ENCODE assay signal across 1 cellular context in the genomic region with DNA sequence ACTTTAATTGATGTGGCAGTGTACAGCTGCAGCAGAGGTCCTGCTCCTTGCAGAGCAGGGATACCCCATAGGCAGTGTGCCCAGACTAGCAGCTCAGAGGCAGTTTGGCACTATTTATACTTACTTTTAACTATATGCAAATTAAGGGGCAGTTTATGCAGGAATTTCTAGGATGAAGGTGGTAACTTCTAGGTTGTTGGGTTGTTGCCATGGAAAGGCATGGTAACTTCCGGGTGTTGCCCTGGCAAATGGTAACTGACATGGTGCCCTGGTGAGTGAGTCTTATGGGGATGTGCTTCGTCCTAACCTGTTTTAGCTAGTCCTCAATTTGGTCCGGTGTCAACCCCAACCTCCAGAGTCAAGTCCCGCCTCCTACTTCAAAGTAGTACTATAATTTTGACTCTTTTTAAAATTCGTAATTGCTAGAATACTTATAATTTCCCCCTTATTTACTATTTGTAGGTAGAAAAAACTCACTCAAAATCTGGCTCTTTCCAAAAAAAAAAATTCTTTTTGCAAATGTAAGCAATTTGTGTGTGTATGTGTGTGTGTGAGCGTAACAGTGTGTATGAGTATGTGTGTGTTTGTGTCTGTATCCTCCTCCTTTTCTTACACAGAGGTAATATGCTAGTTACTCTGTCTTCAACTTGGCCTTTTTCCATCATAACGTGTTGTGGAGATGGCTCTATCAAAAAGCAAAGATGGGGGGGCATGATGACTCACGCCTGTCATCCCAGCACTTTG.
A peak's percentile ranks its signal among the peaks of the same experiment; 100 is the strongest.
TF ChIP-seq lines count a peak whose summit lies in the region.

No MANE protein-coding gene starts in this region.

TF ChIP-seq in H1, 55 proteins besides CTCF, POLR2A, EP300 and RAD21:
- TF ChIP-seq TBP (IDR thresholded peaks at IDR 0.05; ENCODE audit: low read depth, low read length) (peak; percentile 41; the same call in 1 of the 2 replicates), ASH2L (IDR thresholded peaks at IDR 0.05; ENCODE audit: low read length) (no peak), TAF1 (IDR thresholded peaks at IDR 0.05; ENCODE audit: low read depth, low read length) (0 out of 2 replicates have a peak, but pooled peaks have one; percentile 38), TEAD4 (IDR thresholded peaks at IDR 0.05; ENCODE audit: low read depth, low read length) (0 out of 2 replicates have a peak, but pooled peaks have one; percentile 61)
- TF ChIP-seq, protein P1, sequence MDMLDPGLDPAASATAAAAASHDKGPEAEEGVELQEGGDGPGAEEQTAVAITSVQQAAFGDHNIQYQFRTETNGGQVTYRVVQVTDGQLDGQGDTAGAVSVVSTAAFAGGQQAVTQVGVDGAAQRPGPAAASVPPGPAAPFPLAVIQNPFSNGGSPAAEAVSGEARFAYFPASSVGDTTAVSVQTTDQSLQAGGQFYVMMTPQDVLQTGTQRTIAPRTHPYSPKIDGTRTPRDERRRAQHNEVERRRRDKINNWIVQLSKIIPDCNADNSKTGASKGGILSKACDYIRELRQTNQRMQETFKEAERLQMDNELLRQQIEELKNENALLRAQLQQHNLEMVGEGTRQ (IDR thresholded peaks at IDR 0.05; ENCODE audit: low read length) = no peak
